In the genomic region with DNA sequence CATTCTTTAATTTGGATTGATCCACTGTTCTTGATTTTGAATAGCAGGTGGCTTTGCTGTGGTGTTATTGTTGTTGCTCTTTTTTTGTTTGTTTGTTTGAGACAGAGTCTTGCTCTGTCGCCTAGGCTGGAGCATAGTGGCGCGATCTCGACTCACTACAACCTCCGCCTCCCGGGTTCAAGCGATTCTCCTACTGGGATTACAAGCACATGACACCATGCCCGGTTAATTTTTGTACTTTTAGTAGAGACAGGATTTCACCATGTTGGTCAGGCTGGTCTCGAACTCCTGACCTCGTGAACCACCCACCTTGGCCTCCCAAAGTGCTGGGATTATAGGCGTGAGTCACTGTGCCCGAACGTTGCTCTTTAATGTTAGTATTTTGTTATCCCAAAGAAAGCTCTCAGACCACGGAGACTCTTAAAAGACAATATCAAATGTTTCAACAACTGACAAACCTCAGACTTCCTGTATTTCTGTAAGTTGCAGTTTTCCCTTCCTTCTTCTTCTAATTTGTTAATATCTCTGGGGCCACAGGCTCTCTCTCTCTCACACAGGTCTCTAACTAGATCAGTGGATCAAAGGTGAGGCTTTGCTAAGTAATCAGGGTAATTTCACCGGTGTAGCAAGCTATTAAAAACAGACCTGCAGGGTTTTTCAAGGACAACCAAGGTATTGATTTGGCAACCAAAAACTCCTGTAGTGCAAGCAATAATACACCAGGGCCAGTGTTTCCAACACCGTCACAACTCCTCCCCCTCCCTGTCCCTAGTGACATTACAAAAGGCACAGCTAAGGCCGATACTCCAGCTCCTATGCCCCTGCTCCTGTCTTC, we compare ENCODE assay signal across 8 cellular contexts. TPM values are rescaled to one million over a fixed set of nuclear protein-coding genes. Genes with fewer than 3 reads are reported as not detected.
A peak's percentile ranks its signal among the peaks of the same experiment; 100 is the strongest.
DNase-seq lines count a peak whose midpoint lies in the region; ATAC-seq and TF ChIP-seq lines count a peak whose summit lies in the region.

No MANE protein-coding gene starts in this region.

- peak overlapping the region; percentile 86 for H3K27ac ChIP-seq in hepatocyte

- no peaks in the 10 kb centered on the region for H4K20me1 ChIP-seq in hepatocyte (ENCODE audit: insufficient read depth, poor library complexity, severe bottlenecking)

- peaks cover 40% of the 10 kb centered on the region for H3K4me1 Mint-ChIP-seq in activated naive CD8-positive, alpha-beta T cell treated with anti-CD3 and anti-CD28 coated beads for 36 hours

- H3K9me2 ChIP-seq in hepatocyte (replicated peaks; ENCODE audit: insufficient read depth), result no peaks in the 10 kb centered on the region

- peak overlapping the region; percentile 29 for H2AFZ ChIP-seq in hepatocyte

- H3K4me3 Mint-ChIP-seq in activated naive CD8-positive, alpha-beta T cell treated with anti-CD3 and anti-CD28 coated beads for 36 hours, result peak overlapping the region; percentile 69

- no peaks in the 10 kb centered on the region for H3K27me3 ChIP-seq in hepatocyte

- peak overlapping the region; percentile 94 for H3K27ac Mint-ChIP-seq in activated naive CD8-positive, alpha-beta T cell treated with anti-CD3 and anti-CD28 coated beads for 36 hours

- H3K4me1 ChIP-seq in hepatocyte (ENCODE audit: insufficient read depth), result peaks cover 16% of the 10 kb centered on the region

- H3K9me3 ChIP-seq in hepatocyte (ENCODE audit: low read depth), result no peaks in the 10 kb centered on the region

- no peaks in the 10 kb centered on the region for H3K79me2 ChIP-seq in hepatocyte

- no peak overlapping the region for H3K4me3 ChIP-seq in hepatocyte

- no peaks in the 10 kb centered on the region for H3K36me3 Mint-ChIP-seq in activated naive CD8-positive, alpha-beta T cell treated with anti-CD3 and anti-CD28 coated beads for 36 hours

- TF ChIP-seq CTCF in hepatocyte (IDR thresholded peaks at IDR 0.05; ENCODE audit: poor library complexity), result peak; percentile 1

- peak in 2 of 3 donors; percentile 16 to 39 for DNase-seq in stimulated activated CD4-positive, alpha-beta T cell treated with anti-CD3 and anti-CD28 coated beads, Interleukin-12 subunit alpha, Interleukin-12 subunit beta, amount 100 ng/mL, for 48 hours (ENCODE audit: low read depth in 2 of 3, low spot score in 1 of 3)
- no peak for DNase-seq in stimulated activated CD4-positive, alpha-beta T cell treated with anti-CD3 and anti-CD28 coated beads, Interleukin-4, amount 100 ng/mL, for 1 hour
- DNase-seq in RPMI8226 (peak; percentile 79), hepatocyte (ENCODE audit: low spot score) (peak; percentile 71), ecto neural progenitor cell (ENCODE audit: low spot score) (no peak)
- DNase-seq in activated naive CD8-positive, alpha-beta T cell treated with anti-CD3 and anti-CD28 coated beads for 36 hours, result peak; percentile 63
- DNase-seq in stimulated activated CD4-positive, alpha-beta T cell treated with anti-CD3 and anti-CD28 coated beads, Interleukin-1b, Interleukin-23, amount 100 ng/mL, for 48 hours, result peak; percentile 46

- H3K4me2 ChIP-seq in hepatocyte, result peak overlapping the region; percentile 45

- H3K36me3 ChIP-seq in hepatocyte (replicated peaks; ENCODE audit: insufficient read depth, low read depth), result no peaks in the 10 kb centered on the region

- ATAC-seq in HG03139 (IDR thresholded peaks at IDR 0.05; ENCODE audit: unreplicated experiment), result peak; percentile 46

- WGBS in hepatocyte (ENCODE audit: low lambda C conversion rate, missing lambda C conversion rate), result 54% methylated on average over 17 of the region's 17 CpGs

- H3K9me3 Mint-ChIP-seq in activated naive CD8-positive, alpha-beta T cell treated with anti-CD3 and anti-CD28 coated beads for 36 hours, result no peaks in the 10 kb centered on the region

- H3K27me3 Mint-ChIP-seq in activated naive CD8-positive, alpha-beta T cell treated with anti-CD3 and anti-CD28 coated beads for 36 hours, result no peaks in the 10 kb centered on the region

RNA-seq across cellular contexts. Expression of gene ZNF217, which starts 48.8 kb away (rescaled TPM):
- total RNA-seq in activated naive CD8-positive, alpha-beta T cell treated with anti-CD3 and anti-CD28 coated beads for 36 hours, result 10 to 100 TPM; 55.6 to 59.0 TPM
- total RNA-seq in hepatocyte, result 32.4 and 39.9 TPM in 2 replicates
- polyA plus RNA-seq in hepatocyte, result 4.7 and 6.6 TPM in 2 replicates

Comparison
In these comparisons a context has a peak if more than half of its experiments do, and no peak if none do; other contexts are left out.
1. DNase-seq: peak in stimulated activated CD4-positive, alpha-beta T cell treated with anti-CD3 and anti-CD28 coated beads, Interleukin-12 subunit alpha, Interleukin-12 subunit beta, amount 100 ng/mL, for 48 hours (2 of 3), RPMI8226 (single experiment), activated naive CD8-positive, alpha-beta T cell treated with anti-CD3 and anti-CD28 coated beads for 36 hours (single experiment), hepatocyte (single experiment) and stimulated activated CD4-positive, alpha-beta T cell treated with anti-CD3 and anti-CD28 coated beads, Interleukin-1b, Interleukin-23, amount 100 ng/mL, for 48 hours (single experiment); none in stimulated activated CD4-positive, alpha-beta T cell treated with anti-CD3 and anti-CD28 coated beads, Interleukin-4, amount 100 ng/mL, for 1 hour (single experiment) and ecto neural progenitor cell (single experiment).